8 cellular contexts compared by ENCODE assay signal in genomic region chr15:80160570-80161156, GRCh38. TPM values are rescaled to one million over a fixed set of nuclear protein-coding genes. Genes with fewer than 3 reads are reported as not detected.
DNase-seq lines count a peak whose midpoint lies in the region; ATAC-seq and TF ChIP-seq lines count a peak whose summit lies in the region.

No MANE protein-coding gene starts in this region.

- ATAC-seq in HG02885 (IDR thresholded peaks at IDR 0.05; ENCODE audit: poor library complexity, unreplicated experiment): peak; percentile 83
- ATAC-seq in RWPE2 (ENCODE audit: low read depth): peak; percentile 99
- ATAC-seq in mucosa of descending colon: peak; percentile 81

- H3K4me3 ChIP-seq in RWPE2 (ENCODE audit: severe bottlenecking) (no peak overlapping the region), mucosa of descending colon (no peak overlapping the region), Karpas-422 (ENCODE audit: low read length) (no peak overlapping the region)

- H3K9me3 Mint-ChIP-seq in activated naive CD4-positive, alpha-beta T cell treated with anti-CD3 and anti-CD28 coated beads for 36 hours: no peaks in the 10 kb centered on the region

- DNase-seq in activated naive CD4-positive, alpha-beta T cell treated with anti-CD3 and anti-CD28 coated beads for 36 hours: peak; percentile 81
- DNase-seq in activated naive CD4-positive, alpha-beta T cell treated with anti-CD3 and anti-CD28 coated beads, Interleukin-2, amount 50 U/mL, for 16 hours: no peak
- DNase-seq in RWPE2 (ENCODE audit: low spot score) (peak; percentile 88), dermis microvascular lymphatic vessel endothelial cell (ENCODE audit: low read depth in 2 of 2) (peak; percentile 78 to 85), mucosa of descending colon (peak in 2 of 3 donors; percentile 35 to 70), ecto neural progenitor cell (ENCODE audit: low spot score) (no peak), Karpas-422 (no peak)

- H3K4me1 ChIP-seq in RWPE2 (ENCODE audit: insufficient read depth, poor library complexity, severe bottlenecking) (peaks cover 10% of the 10 kb centered on the region), mucosa of descending colon (ENCODE audit: low read depth) (no peaks in the 10 kb centered on the region), Karpas-422 (ENCODE audit: low read length) (no peaks in the 10 kb centered on the region)

- CTCF ChIA-PET in activated naive CD4-positive, alpha-beta T cell treated with anti-CD3 and anti-CD28 coated beads for 36 hours (lab: Charles Lee): interaction anchor here (0.6 to 1.0 kb wide), 3 partner anchors 9 to 100 kb away, joined by 3 to 5 read pairs (median 3); no protein-coding TSS in a partner anchor

- H3K27ac ChIP-seq in RWPE2 (ENCODE audit: poor library complexity, severe bottlenecking) (peak overlapping the region; percentile 54), Karpas-422 (ENCODE audit: low read length) (no peak overlapping the region)

- no peaks in the 10 kb centered on the region for H3K9me2 ChIP-seq in Karpas-422 (replicated peaks; ENCODE audit: insufficient read depth, low read length)

- H3K9ac ChIP-seq in Karpas-422 (ENCODE audit: low read length): no peak overlapping the region

- H3K36me3 ChIP-seq in RWPE2 (ENCODE audit: low read depth): peaks cover 32% of the 10 kb centered on the region
- no peaks in the 10 kb centered on the region for H3K36me3 ChIP-seq in mucosa of descending colon (ENCODE audit: low read depth)
- H3K36me3 ChIP-seq in Karpas-422 (ENCODE audit: insufficient read depth, low read length): peaks cover 8% of the 10 kb centered on the region

- H3K79me2 ChIP-seq in Karpas-422 (ENCODE audit: low read length): no peaks in the 10 kb centered on the region

- TF ChIP-seq CTCF in RWPE2 (IDR thresholded peaks at IDR 0.05; ENCODE audit: poor library complexity, severe bottlenecking): no peak
- no peak for TF ChIP-seq CTCF in mucosa of descending colon (IDR thresholded peaks at IDR 0.05)

- peak overlapping the region; percentile 73 for H3K27ac Mint-ChIP-seq in activated naive CD4-positive, alpha-beta T cell treated with anti-CD3 and anti-CD28 coated beads for 36 hours

- no peak overlapping the region for H2AFZ ChIP-seq in Karpas-422 (ENCODE audit: low read length)

- no peak overlapping the region for H3K4me2 ChIP-seq in Karpas-422 (ENCODE audit: low read depth, low read length, poor library complexity, severe bottlenecking)

- no peaks in the 10 kb centered on the region for H3K9me3 ChIP-seq in RWPE2 (ENCODE audit: severe bottlenecking)
- H3K9me3 ChIP-seq in mucosa of descending colon: no peaks in the 10 kb centered on the region
- H3K9me3 ChIP-seq in Karpas-422 (ENCODE audit: low read length): no peaks in the 10 kb centered on the region

- H3K36me3 Mint-ChIP-seq in activated naive CD4-positive, alpha-beta T cell treated with anti-CD3 and anti-CD28 coated beads for 36 hours (ENCODE audit: low read depth): peaks cover 40% of the 10 kb centered on the region

- peaks cover 18% of the 10 kb centered on the region for H3K4me1 Mint-ChIP-seq in activated naive CD4-positive, alpha-beta T cell treated with anti-CD3 and anti-CD28 coated beads for 36 hours (ENCODE audit: low read depth)

- no peak overlapping the region for H3K4me3 Mint-ChIP-seq in activated naive CD4-positive, alpha-beta T cell treated with anti-CD3 and anti-CD28 coated beads for 36 hours

- intact Hi-C loops in activated naive CD4-positive, alpha-beta T cell treated with anti-CD3 and anti-CD28 coated beads for 36 hours (cut with micrococcal nuclease): loop anchor here (1.0 kb wide), 1 partner anchor 8 kb away; the partner anchor contains the start of gene FAH
- intact Hi-C loops in mucosa of descending colon (cut with DNase I, micrococcal nuclease): no loop called here

- no peaks in the 10 kb centered on the region for H3K27me3 Mint-ChIP-seq in activated naive CD4-positive, alpha-beta T cell treated with anti-CD3 and anti-CD28 coated beads for 36 hours (ENCODE audit: low read depth)

- H4K20me1 ChIP-seq in Karpas-422 (ENCODE audit: insufficient read depth, low read depth, low read length): no peaks in the 10 kb centered on the region

- H3K27me3 ChIP-seq in RWPE2 (ENCODE audit: insufficient read depth, poor library complexity, severe bottlenecking) (no peaks in the 10 kb centered on the region), Karpas-422 (ENCODE audit: low read length) (no peaks in the 10 kb centered on the region)

RNA-seq across cellular contexts. Expression of gene FAH, which starts 7.9 kb away (rescaled TPM):
- total RNA-seq in activated naive CD4-positive, alpha-beta T cell treated with anti-CD3 and anti-CD28 coated beads for 36 hours: 10 to 100 TPM; 53.4 to 55.8 TPM
- total RNA-seq in dermis microvascular lymphatic vessel endothelial cell (4.6 and 11.0 TPM in 2 replicates), mucosa of descending colon (10 to 100 TPM; 19.1 to 21.9 (median 20.0) TPM)
- 38.8 and 57.0 TPM in 2 replicates for total RNA-seq in Karpas-422 (2014; rRNA removed; shearing (Covaris generic); ENCODE audit: low replicate concordance)

Comparison
In these comparisons a context has a peak if more than half of its experiments do, and no peak if none do; other contexts are left out.
1. DNase-seq: peak in activated naive CD4-positive, alpha-beta T cell treated with anti-CD3 and anti-CD28 coated beads for 36 hours (single experiment), RWPE2 (single experiment), dermis microvascular lymphatic vessel endothelial cell (2 of 2) and mucosa of descending colon (2 of 3); none in activated naive CD4-positive, alpha-beta T cell treated with anti-CD3 and anti-CD28 coated beads, Interleukin-2, amount 50 U/mL, for 16 hours (single experiment), ecto neural progenitor cell (single experiment) and Karpas-422 (single experiment).
2. Peak in every context shown above with its lines, with median percentiles within 50 percentile points of each other: ATAC-seq.